In the genomic region with DNA sequence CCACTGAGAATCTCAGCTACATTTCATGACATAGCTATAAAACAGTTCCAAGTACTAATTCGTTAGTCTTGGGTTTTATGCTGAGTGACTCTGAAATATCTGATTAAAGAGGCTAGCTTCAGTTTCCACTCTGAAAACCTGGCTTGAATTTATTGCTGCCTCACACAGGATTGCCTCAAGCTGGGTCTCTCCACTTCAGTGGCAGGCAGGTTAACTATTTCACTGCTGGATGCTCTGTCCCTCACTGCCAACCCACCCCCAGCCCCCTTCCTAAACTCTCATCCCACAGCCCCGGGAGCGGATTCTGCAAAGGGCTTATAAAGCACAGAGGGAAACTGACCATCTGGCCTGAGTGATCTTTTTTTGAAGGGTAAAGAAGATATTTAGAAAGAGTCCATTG, we compare ENCODE assay signal across 19 cellular contexts.
A peak's percentile ranks its signal among the peaks of the same experiment; 100 is the strongest.
DNase-seq lines count a peak whose midpoint lies in the region; ATAC-seq, FAIRE-seq and TF ChIP-seq lines count a peak whose summit lies in the region.
"Had no signal": no experiment of that assay in that cellular context is flagged by ENCODE, and none has a peak within 500 bp of the region (broad histone marks: within the 10 kb centered on the region; RNA-seq: fewer than 3 reads in every experiment).

No MANE protein-coding gene starts in this region.

- in situ Hi-C loops in brain microvascular endothelial cell (cut with HindIII; ENCODE audit: low pct_ligation_motif_present, low sequenced_read_pairs) = no loop called here

- H3K4me3 ChIP-seq in HUES48 (ENCODE audit: low read depth, low read length) = no peak overlapping the region
- peak overlapping the region in 1 of 4 experiments; percentile 39; a peak in 2 of 8 replicates for H3K4me3 ChIP-seq in H1 (ENCODE audit: extremely low read depth in 1 of 4, insufficient read depth in 2 of 4, low read depth in 3 of 4, low read length in 4 of 4)
- no peak overlapping the region for H3K4me3 ChIP-seq in brain microvascular endothelial cell (ENCODE audit: low read depth, low read length)

- no peak for TF ChIP-seq POLR2A in H1 (IDR thresholded peaks at IDR 0.05; ENCODE audit: control extremely low read depth in 1 of 2, low read depth in 2 of 2, low read length in 2 of 2)

- FAIRE-seq in H1 (lab: Jason Lieb, UNC) = peak; percentile 76
- FAIRE-seq: GM12891 had no signal

- H2BK12ac ChIP-seq in H1 (ENCODE audit: low read depth, low read length) = peak overlapping the region; percentile 45; the same call in 1 of the 2 replicates

- H3K4me1 ChIP-seq in HUES48 (ENCODE audit: control insufficient read depth, insufficient read depth, low read length) = peaks cover 44% of the 10 kb centered on the region
- H3K4me1 ChIP-seq in H1 (replicated peaks in 1 of 4; ENCODE audit: control insufficient read depth in 3 of 4, insufficient read depth in 4 of 4, low read length in 3 of 4) = peaks cover 6 to 37% (median 28%) of the 10 kb centered on the region in 4 experiments; a peak in 6 of 7 replicates

- DNase-seq in H1 (ENCODE audit: low read depth in 1 of 2, low spot score in 2 of 2) (no peak), iPS-NIHi11 (ENCODE audit: low spot score) (peak; percentile 62), mesenteric fat pad (ENCODE audit: low spot score) (no peak), OCI-M1 (lab: John Stamatoyannopoulos, UW) (no peak), brain microvascular endothelial cell (no peak)
- DNase-seq: CD4-positive, CD25-positive, alpha-beta regulatory T cell; DND-41; GOT3; KBM-7; MM.1S; NCI-H1092; NCI-H1436; NCI-H187 treated with DMSO at 0.1 percent for 48 hours; NCI-H69; SHP77 treated with DMSO at 0.1 percent for 48 hours had no signal

- H2BK5ac ChIP-seq in H1 (ENCODE audit: low read depth, low read length) = peak overlapping the region; percentile 82; the same call in 1 of the 2 replicates

- H2AFZ ChIP-seq in H1 (ENCODE audit: low read length) = no peak overlapping the region

- H3K27me3 ChIP-seq in HUES48 (ENCODE audit: control insufficient read depth, insufficient read depth, low read length) = no peaks in the 10 kb centered on the region
- 0 out of 7 replicates have a peak, but pooled peaks cover 0 to 2% (median 0%) of the 10 kb centered on the region in 4 experiments for H3K27me3 ChIP-seq in H1 (replicated peaks in 1 of 4; ENCODE audit: control insufficient read depth in 3 of 4, extremely low read depth in 1 of 4, insufficient read depth in 3 of 4, low read length in 3 of 4)
- no peaks in the 10 kb centered on the region for H3K27me3 ChIP-seq in brain microvascular endothelial cell (replicated peaks)

- H3K9me3 ChIP-seq in HUES48 (ENCODE audit: control insufficient read depth, insufficient read depth, low read length) (no peaks in the 10 kb centered on the region), H1 (ENCODE audit: insufficient read depth in 2 of 2, low read depth in 1 of 2, low read length in 1 of 2) (no peaks in the 10 kb centered on the region)

- TF ChIP-seq RAD21 in H1 (IDR thresholded peaks at IDR 0.05 in 1 of 2, conservative IDR thresholded peaks at IDR 0.05 in 1 of 2; ENCODE audit: low read depth in 2 of 2, low read length in 2 of 2) = no peak; a peak in 1 of 4 replicates

- H4K8ac ChIP-seq in H1 (ENCODE audit: extremely low read depth, insufficient read depth, low read length) = no peak overlapping the region

- H2AK5ac ChIP-seq in H1 (ENCODE audit: low read depth, low read length) = no peak overlapping the region

- H3K79me1 ChIP-seq in H1 (ENCODE audit: low read depth, low read length) = no peaks in the 10 kb centered on the region

- H3K27ac ChIP-seq in HUES48 (ENCODE audit: low read depth, low read length) (peak overlapping the region; percentile 55), H1 (ENCODE audit: low read depth, low read length) (no peak overlapping the region), brain microvascular endothelial cell (no peak overlapping the region)
- H3K27ac ChIP-seq: RWPE1 had no signal

- WGBS in H1 (ENCODE audit: extremely low coverage in 1 of 2, insufficient coverage in 1 of 2, insufficient read length in 1 of 2, insufficient replicate concordance in 2 of 2, low coverage in 1 of 2, low lambda C conversion rate in 2 of 2, missing lambda C conversion rate in 1 of 2), 2 experiments = 37% methylated on average over 3 of the region's 3 CpGs; no CpG with 5 or more reads in 1 of the 2 experiments

- no peaks in the 10 kb centered on the region for H4K20me1 ChIP-seq in H1 (replicated peaks in 1 of 2; ENCODE audit: control insufficient read depth in 1 of 2, insufficient read depth in 2 of 2, low read length in 2 of 2)

- TF ChIP-seq CTCF in H1 (IDR thresholded peaks at IDR 0.05; ENCODE audit: control extremely low read depth in 1 of 3, insufficient read depth in 1 of 3, low read depth in 1 of 3, low read length in 3 of 3) (no peak), brain microvascular endothelial cell (IDR thresholded peaks at IDR 0.05; ENCODE audit: low read depth, low read length, missing control alignments) (no peak)

- H4K91ac ChIP-seq in H1 (replicated peaks; ENCODE audit: insufficient read length, low read length) = peak overlapping the region; percentile 92

- H3K18ac ChIP-seq in H1 (ENCODE audit: extremely low read depth, low read length) = peak overlapping the region; percentile 79

- H3K79me2 ChIP-seq in H1 (ENCODE audit: control insufficient read depth in 1 of 2, insufficient read depth in 2 of 2, low read length in 2 of 2) = no peaks in the 10 kb centered on the region

- H3K36me3 ChIP-seq in HUES48 (ENCODE audit: control insufficient read depth, insufficient read depth, low read length) (no peaks in the 10 kb centered on the region), H1 (ENCODE audit: control insufficient read depth in 2 of 4, insufficient read depth in 4 of 4, low read length in 3 of 4) (no peaks in the 10 kb centered on the region), brain microvascular endothelial cell (replicated peaks) (no peaks in the 10 kb centered on the region)

- H4K5ac ChIP-seq in H1 (ENCODE audit: insufficient read length, low read depth, low read length) = peak overlapping the region; percentile 81

- no peaks in the 10 kb centered on the region for H3K23me2 ChIP-seq in H1 (ENCODE audit: low read depth, low read length)

- POLR2A ChIA-PET in H1 (lab: Charles Lee; ENCODE audit: partially characterized antibody) = no interaction called here

- CTCF ChIA-PET in H1 (lab: Charles Lee; ENCODE audit: partially characterized antibody) = interaction anchor here (0.6 to 0.8 kb wide), 2 partner anchors 51 to 357 kb away, joined by 3 to 4 read pairs; no protein-coding TSS in a partner anchor

- H3K56ac ChIP-seq in H1 (replicated peaks; ENCODE audit: insufficient read length, low read depth, low read length) = peak overlapping the region; percentile 5

- no peak overlapping the region for H3K23ac ChIP-seq in H1 (ENCODE audit: insufficient read length)

- TF ChIP-seq EP300 in H1 (IDR thresholded peaks at IDR 0.05; ENCODE audit: borderline replicate concordance in 1 of 2, low read depth in 2 of 2, low read length in 2 of 2) = no peak

- no peak for ATAC-seq in GM21423 (IDR thresholded peaks at IDR 0.05; ENCODE audit: unreplicated experiment)

- peak overlapping the region; percentile 93 for H2BK120ac ChIP-seq in H1 (replicated peaks; ENCODE audit: low read depth, low read length)

- no peak overlapping the region for H3K14ac ChIP-seq in H1 (ENCODE audit: insufficient read length)

- H3K9ac ChIP-seq in HUES48 (ENCODE audit: low read depth, low read length) (no peak overlapping the region; the same call in 1 of the 2 replicates), H1 (replicated peaks in 1 of 4; ENCODE audit: extremely low read depth in 1 of 4, low read depth in 3 of 4, low read length in 3 of 4) (0 out of 7 replicates have a peak overlapping the region, but pooled peaks of 1 of the 4 experiments have one; percentile 1)

- peak overlapping the region; percentile 95 for H2BK20ac ChIP-seq in H1 (ENCODE audit: low read length)

- peak overlapping the region; percentile 20 for H3K4ac ChIP-seq in H1 (replicated peaks; ENCODE audit: insufficient read length, low read depth, low read length)

- H2BK15ac ChIP-seq in H1 (ENCODE audit: low read length) = no peak overlapping the region

- peak overlapping the region; percentile 49 to 64 for H3K4me2 ChIP-seq in H1 (ENCODE audit: insufficient read depth in 1 of 2, low read depth in 2 of 2, low read length in 2 of 2)

TF ChIP-seq in H1, 55 proteins besides CTCF, POLR2A, EP300 and RAD21:
- TF ChIP-seq CREB1 (IDR thresholded peaks at IDR 0.05) = no peak
- no peak for TF ChIP-seq TAF1 (IDR thresholded peaks at IDR 0.05; ENCODE audit: low read depth, low read length)
- no peak for TF ChIP-seq KDM1A (IDR thresholded peaks at IDR 0.05; ENCODE audit: borderline replicate concordance, low read length)
- no peak for TF ChIP-seq TEAD4 (IDR thresholded peaks at IDR 0.05; ENCODE audit: low read depth, low read length)
- no peak for TF ChIP-seq HDAC2 (IDR thresholded peaks at IDR 0.05; ENCODE audit: borderline replicate concordance in 1 of 2, low read depth in 2 of 2, low read length in 2 of 2)
- no peak for TF ChIP-seq KDM4A (IDR thresholded peaks at IDR 0.05; ENCODE audit: low read depth, low read length, severe bottlenecking)
- TF ChIP-seq RBBP5 (IDR thresholded peaks at IDR 0.05; ENCODE audit: borderline replicate concordance, low read depth, low read length) = no peak
- no peak for TF ChIP-seq PHF8 (conservative IDR thresholded peaks at IDR 0.05; ENCODE audit: low read depth, low read length)
TF ChIP-seq in H1: peak in this region for 0.
